In the genomic region with DNA sequence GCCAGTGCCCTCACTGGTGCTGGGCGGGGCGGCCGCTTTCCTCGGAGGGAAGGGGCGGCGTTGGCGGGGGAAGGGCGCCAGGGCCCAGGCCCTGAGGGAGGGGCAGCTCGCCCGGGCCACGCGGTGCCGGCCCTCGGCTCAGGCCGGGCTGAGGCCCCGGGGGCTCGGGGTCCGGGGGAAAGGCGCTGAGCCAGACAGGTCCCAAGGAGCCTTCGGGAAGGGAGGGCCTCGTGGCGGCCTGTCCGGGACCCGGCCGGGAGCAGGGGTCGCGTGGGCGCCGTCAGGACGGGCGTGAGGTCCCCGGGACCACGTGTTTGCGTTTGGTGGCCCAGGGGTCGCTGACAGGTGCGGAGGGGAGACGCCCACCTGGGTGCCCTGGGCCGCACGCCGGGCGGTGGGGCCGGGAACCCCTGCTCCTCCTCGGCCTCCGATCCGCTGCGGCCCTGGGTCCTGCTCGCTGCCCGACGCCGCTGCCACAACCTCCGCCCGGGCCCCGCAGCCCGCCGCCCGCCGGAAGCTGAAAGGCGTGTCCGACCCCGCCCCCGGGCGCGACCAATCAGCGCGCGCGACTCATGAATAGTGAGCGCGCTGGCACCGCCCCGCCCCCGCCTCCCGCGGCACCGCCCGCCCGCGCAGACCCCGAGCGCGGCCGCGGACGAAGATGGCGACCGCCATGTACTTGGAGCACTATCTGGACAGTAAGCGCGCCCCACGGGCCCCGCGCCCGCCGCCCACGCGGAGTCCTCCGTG, we compare ENCODE assay signal across 8 cellular contexts. TPM values are rescaled to one million over a fixed set of nuclear protein-coding genes. Genes with fewer than 3 reads are reported as not detected.
DNase-seq lines count a peak whose midpoint lies in the region; ATAC-seq and TF ChIP-seq lines count a peak whose summit lies in the region.

A gene (plus strand): TSS at position 635 of the 750 bp plus-strand sequence. CDS start 27 bp downstream, at position 662.

- peak within 1 kb of the TSS; percentile 97 for H3K27ac Mint-ChIP-seq in progenitor cell of endocrine pancreas

- TF ChIP-seq POLR2A in adrenal gland (IDR thresholded peaks at IDR 0.05) (peak; percentile 8 to 75), upper lobe of left lung (IDR thresholded peaks at IDR 0.05) (peak in 3 of 4 donors; percentile 35 to 88 (median 84))

- H3K9me3 Mint-ChIP-seq in progenitor cell of endocrine pancreas (ENCODE audit: low read depth), result peaks cover 6% of the 10 kb centered on the region

- no peak for TF ChIP-seq CTCF in GM13977 (IDR thresholded peaks at IDR 0.05; ENCODE audit: extremely low read depth, insufficient read depth, missing control alignments)
- TF ChIP-seq CTCF in adrenal gland (IDR thresholded peaks at IDR 0.05), result peak in 1 of 6 experiments; percentile 33
- peak in 1 of 9 donors; percentile 1 for TF ChIP-seq CTCF in heart right ventricle (IDR thresholded peaks at IDR 0.05)
- peak; percentile 12 for TF ChIP-seq CTCF in progenitor cell of endocrine pancreas (IDR thresholded peaks at IDR 0.05; ENCODE audit: unreplicated experiment)
- peak in 2 of 6 experiments; percentile 30 to 60 for TF ChIP-seq CTCF in upper lobe of left lung (IDR thresholded peaks at IDR 0.05)

- H3K9me3 ChIP-seq in adrenal gland (replicated peaks in 1 of 3), result no peaks in the 10 kb centered on the region
- H3K9me3 ChIP-seq in heart right ventricle, result peaks cover 0 to 7% (median 0%) of the 10 kb centered on the region in 11 donors
- H3K9me3 ChIP-seq in upper lobe of left lung, result no peaks in the 10 kb centered on the region

- peak; percentile 62 for ATAC-seq in HG02852 (IDR thresholded peaks at IDR 0.05; ENCODE audit: unreplicated experiment)
- peak; percentile 83 to 91 (median 87) for ATAC-seq in heart right ventricle
- ATAC-seq in upper lobe of left lung (ENCODE audit: low FRiP score in 2 of 2), result peak; percentile 93 to 94

- H3K27ac ChIP-seq in adrenal gland, result peak within 1 kb of the TSS in 4 of 5 donors; percentile 79 to 98 (median 85)
- peak within 1 kb of the TSS; percentile 85 to 95 (median 89) for H3K27ac ChIP-seq in heart right ventricle
- H3K27ac ChIP-seq in upper lobe of left lung, result peak within 1 kb of the TSS; percentile 87 to 95 (median 93)

- H3K4me1 ChIP-seq in adrenal gland (replicated peaks in 1 of 2) (peaks cover 0 to 13% of the 10 kb centered on the region in 2 donors), heart right ventricle (peaks cover 3 to 27% (median 19%) of the 10 kb centered on the region in 9 donors), upper lobe of left lung (peaks cover 11 to 26% (median 19%) of the 10 kb centered on the region in 4 donors)

- H3K4me3 ChIP-seq in adrenal gland (peak within 1 kb of the TSS; percentile 37 to 93 (median 54)), heart right ventricle (peak within 1 kb of the TSS; percentile 64 to 94 (median 81)), upper lobe of left lung (peak within 1 kb of the TSS; percentile 81 to 98 (median 96))

- in situ Hi-C loops in GM13977 (cut with MboI; ENCODE audit: low pct_unique_long_range_greater_than_20kb, low sequenced_read_pairs, unreplicated experiment), result no loop called here

- DNase-seq in GM13977 (ENCODE audit: low spot score) (peak; percentile 94), NCI-H1436 treated with DMSO at 0.1 percent for 48 hours (lab: John Stamatoyannopoulos, UW) (peak; percentile 49), adrenal gland (peak; percentile 95 to 99 (median 97)), heart right ventricle (peak; percentile 95 to 98), progenitor cell of endocrine pancreas (ENCODE audit: low spot score, unreplicated experiment) (peak; percentile 95), upper lobe of left lung (peak; percentile 97 to 100)

- H3K36me3 ChIP-seq in adrenal gland (replicated peaks in 1 of 2) (peaks cover 0 to 13% of the 10 kb centered on the region in 2 donors), heart right ventricle (peaks cover 0 to 28% (median 11%) of the 10 kb centered on the region in 9 donors), upper lobe of left lung (peaks cover 0 to 17% (median 11%) of the 10 kb centered on the region in 4 donors)

- H3K27me3 ChIP-seq in adrenal gland, result no peaks in the 10 kb centered on the region
- no peaks in the 10 kb centered on the region for H3K27me3 ChIP-seq in heart right ventricle
- H3K27me3 ChIP-seq in upper lobe of left lung, result no peaks in the 10 kb centered on the region

- peaks cover 8% of the 10 kb centered on the region for H3K4me1 Mint-ChIP-seq in progenitor cell of endocrine pancreas (ENCODE audit: low read depth)

- peaks cover 16% of the 10 kb centered on the region for H3K36me3 Mint-ChIP-seq in progenitor cell of endocrine pancreas (ENCODE audit: insufficient read depth)

- intact Hi-C loops in T-helper 1 cell treated with Interleukin-12 subunit alpha and Interleukin-12 subunit beta and Interleukin-4 antibody, amounts not matched to agents 30 ng/mL and 1 ng/mL, for 36 hours (cut with micrococcal nuclease), result loop anchor here (1.0 to 5.0 kb wide), 13 partner anchors 15 to 1264 kb away; a partner anchor contains a TSS
- intact Hi-C loops in adrenal gland (cut with DNase I), result no loop called here
- intact Hi-C loops in heart right ventricle (cut with DNase I), result loop anchor here in 3 of 10 donors (1.0 to 5.0 kb wide), 3 partner anchors 15 to 176 kb away; a partner anchor contains a TSS

- no peak for TF ChIP-seq EP300 in upper lobe of left lung (IDR thresholded peaks at IDR 0.05)

- WGBS in adrenal gland, 4 donors, result 0 to 1% (median 0%) methylated on average over 8 to 96 of the region's 96 CpGs
- 0 to 1% methylated on average over 25 to 96 of the region's 96 CpGs for WGBS in heart right ventricle, 2 donors
- WGBS in upper lobe of left lung, 2 donors, result 0 to 2% methylated on average over 7 of the region's 96 CpGs

- peak within 1 kb of the TSS; percentile 81 for H3K4me3 Mint-ChIP-seq in progenitor cell of endocrine pancreas (ENCODE audit: low read depth)

- H3K27me3 Mint-ChIP-seq in progenitor cell of endocrine pancreas, result no peaks in the 10 kb centered on the region

RNA-seq across cellular contexts. Expression of the gene that starts here (rescaled TPM):
- 25.3 and 29.2 TPM in 2 replicates for total RNA-seq in T-helper 1 cell treated with Interleukin-12 subunit alpha and Interleukin-12 subunit beta and Interleukin-4 antibody, amounts not matched to agents 30 ng/mL and 1 ng/mL, for 36 hours
- total RNA-seq in adrenal gland (10 to 100 TPM; 13.3 to 37.7 (median 27.2) TPM), heart right ventricle (10 to 100 TPM; 10.4 to 24.6 (median 17.4) TPM), progenitor cell of endocrine pancreas (57.8 and 65.9 TPM in 2 replicates), upper lobe of left lung (100 to 1,000 TPM in 1 of 6 donors, 10 to 100 TPM in 5; 20.2 to 181 (median 41.5) TPM)
- polyA plus RNA-seq in adrenal gland (10 to 100 TPM; 20.8 to 83.1 (median 55.3) TPM), heart right ventricle (10 to 100 TPM; 19.0 to 49.9 TPM)

Comparison
In these comparisons a context has a peak if more than half of its experiments do, and no peak if none do; other contexts are left out.
1. Peak in every context shown above with its lines: DNase-seq, ATAC-seq, H3K4me3 ChIP-seq and H3K27ac ChIP-seq.